ENCODE assay signal across 8 cellular contexts in genomic region chr2:218166791-218167190, GRCh38.
A peak's percentile ranks its signal among the peaks of the same experiment; 100 is the strongest.
DNase-seq lines count a peak whose midpoint lies in the region; ATAC-seq lines count a peak whose summit lies in the region.

Gene CXCR1 (minus strand): TSS chr2:218166962. CDS start chr2:218165211, 1,751 bp downstream.

- no peak for ATAC-seq in HG03342 (IDR thresholded peaks at IDR 0.05; ENCODE audit: unreplicated experiment)

- in situ Hi-C loops in KBM-7 (cut with MboI; ENCODE audit: low pct_unique_long_range_greater_than_20kb, low sequenced_read_pairs): no loop called here

- DNase-seq in KBM-7 (peak; percentile 56), T-helper 2 cell (peak in 3 of 5 experiments; percentile 10 to 72 (median 55)), DMS79 treated with DMSO at 0.1 percent for 48 hours (lab: John Stamatoyannopoulos, UW) (no peak), midbrain (lab: John Stamatoyannopoulos, UW) (no peak), NCI-H524 (lab: John Stamatoyannopoulos, UW) (no peak)
- DNase-seq in activated naive CD4-positive, alpha-beta T cell treated with Interleukin-2 at 50 U/mL for 16 hours: peak; percentile 14
- peak; percentile 10 for DNase-seq in stimulated activated CD4-positive, alpha-beta T cell treated with anti-CD3 and anti-CD28 coated beads, Interleukin-2, amount 100 ng/mL, for 4 hours (ENCODE audit: low read depth)

Comparison
In these comparisons a context has a peak if more than half of its experiments do, and no peak if none do; other contexts are left out.
1. DNase-seq: peak in KBM-7 (single experiment), T-helper 2 cell (3 of 5), activated naive CD4-positive, alpha-beta T cell treated with Interleukin-2 at 50 U/mL for 16 hours (single experiment) and stimulated activated CD4-positive, alpha-beta T cell treated with anti-CD3 and anti-CD28 coated beads, Interleukin-2, amount 100 ng/mL, for 4 hours (single experiment); none in DMS79 treated with DMSO at 0.1 percent for 48 hours (single experiment), midbrain (single experiment) and NCI-H524 (0 of 2).